ENCODE assay signal across 1 cellular context in the genomic region with DNA sequence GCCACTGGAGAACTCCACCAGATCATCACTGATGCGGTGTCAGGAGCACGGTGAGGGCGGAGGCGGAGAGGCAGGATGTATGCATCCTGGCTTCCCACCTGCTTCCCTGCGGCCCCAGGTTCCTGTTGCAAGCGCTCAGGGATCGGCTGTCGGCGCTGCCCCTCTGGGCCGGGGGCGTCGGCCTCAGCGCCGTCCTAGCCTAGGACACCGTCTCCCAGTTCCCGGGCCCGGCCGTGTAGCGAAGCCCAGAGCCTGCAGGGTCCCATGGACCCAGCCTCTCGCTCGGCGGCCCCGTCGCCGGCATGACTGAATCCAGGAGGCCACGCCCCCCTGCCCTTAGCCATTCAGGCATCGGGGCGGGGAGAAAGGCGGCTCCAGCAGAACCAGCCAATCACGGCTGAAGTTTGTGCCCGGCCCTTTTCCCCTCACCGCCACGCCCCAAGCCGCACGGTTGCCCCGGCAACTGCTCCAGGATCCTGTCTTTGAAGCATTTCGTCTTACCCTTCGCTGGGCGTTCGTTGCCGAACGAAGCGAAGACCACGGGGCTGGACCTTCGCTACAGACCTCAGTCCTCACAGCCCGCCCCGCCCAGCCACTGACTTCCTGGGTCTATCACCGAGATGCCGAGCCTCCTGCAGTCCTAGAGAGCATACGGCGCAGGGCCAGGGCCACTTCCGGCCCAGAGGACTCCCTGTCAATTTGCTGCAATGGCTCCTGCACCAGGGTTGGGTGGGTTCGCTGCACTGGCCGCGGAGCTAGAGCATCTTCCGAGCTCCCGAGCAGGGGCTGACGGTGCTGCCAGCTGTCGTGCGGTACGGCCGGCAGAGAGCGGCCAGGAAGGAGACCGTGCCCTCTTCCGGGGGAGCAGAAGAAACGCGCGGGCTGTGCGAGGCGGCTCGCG.
A peak's percentile ranks its signal among the peaks of the same experiment; 100 is the strongest.
TF ChIP-seq lines count a peak whose summit lies in the region.

No MANE protein-coding gene starts in this region.

TF ChIP-seq in HepG2, 621 proteins besides CTCF, POLR2A, EP300 and RAD21 (continued from another document and continues in another):
- TF ChIP-seq ZNF609 (CRISPR knock-in tag; IDR thresholded peaks at IDR 0.05; ENCODE audit: borderline replicate concordance), result no peak
- TF ChIP-seq FOXK2 (IDR thresholded peaks at IDR 0.05), result no peak
- 0 out of 2 replicates have a peak, but pooled peaks have one; percentile 57 for TF ChIP-seq MYNN (CRISPR knock-in tag; IDR thresholded peaks at IDR 0.05; ENCODE audit: low read depth)
- TF ChIP-seq PTBP1 (IDR thresholded peaks at IDR 0.05; ENCODE audit: low read depth, low read length, poor library complexity, severe bottlenecking), result peak; percentile 70
- no peak for TF ChIP-seq ZNF160 (CRISPR knock-in tag; IDR thresholded peaks at IDR 0.05)
- TF ChIP-seq BHLHE40 (IDR thresholded peaks at IDR 0.05; ENCODE audit: low read length), result no peak
- no peak for TF ChIP-seq FOXP4 (CRISPR knock-in tag; IDR thresholded peaks at IDR 0.05)
- TF ChIP-seq JDP2 (CRISPR knock-in tag; IDR thresholded peaks at IDR 0.05; ENCODE audit: borderline replicate concordance), result no peak
- TF ChIP-seq ZNF326 (CRISPR knock-in tag; IDR thresholded peaks at IDR 0.05; ENCODE audit: borderline replicate concordance), result no peak; the same call in 1 of the 2 replicates
- no peak for TF ChIP-seq MBD4 (IDR thresholded peaks at IDR 0.05; ENCODE audit: borderline replicate concordance, low read length)
- TF ChIP-seq HOXD1 (CRISPR knock-in tag; IDR thresholded peaks at IDR 0.05), result 0 out of 2 replicates have a peak, but pooled peaks have one; percentile 50
- no peak for TF ChIP-seq MEIS1 (CRISPR knock-in tag; IDR thresholded peaks at IDR 0.05; ENCODE audit: borderline replicate concordance)
- TF ChIP-seq GATAD1 (CRISPR knock-in tag; IDR thresholded peaks at IDR 0.05), result peak; percentile 75; the same call in 1 of the 2 replicates
- TF ChIP-seq KLF16 (CRISPR knock-in tag; IDR thresholded peaks at IDR 0.05), result peak in 1 of 2 experiments; percentile 44; a peak in 1 of 4 replicates
- TF ChIP-seq ZNF572 (CRISPR knock-in tag; IDR thresholded peaks at IDR 0.05), result 0 out of 2 replicates have a peak, but pooled peaks have one; percentile 12
- TF ChIP-seq TFAP4 (IDR thresholded peaks at IDR 0.05; ENCODE audit: borderline replicate concordance, low read depth), result peak; percentile 68; the same call in 1 of the 2 replicates
- peak; percentile 58; the same call in 1 of the 2 replicates for TF ChIP-seq HOXA5 (CRISPR knock-in tag; IDR thresholded peaks at IDR 0.05)
- TF ChIP-seq ZNF530 (CRISPR knock-in tag; IDR thresholded peaks at IDR 0.05; ENCODE audit: low read depth), result no peak
- TF ChIP-seq ZNF543 (CRISPR knock-in tag; IDR thresholded peaks at IDR 0.05), result no peak
- peak; percentile 77 for TF ChIP-seq ZNF225 (CRISPR knock-in tag; IDR thresholded peaks at IDR 0.05)
- TF ChIP-seq NCOR1 (IDR thresholded peaks at IDR 0.05; ENCODE audit: borderline replicate concordance, low read length), result 0 out of 2 replicates have a peak, but pooled peaks have one; percentile 35
- TF ChIP-seq ZNF567 (CRISPR knock-in tag; IDR thresholded peaks at IDR 0.05; ENCODE audit: borderline replicate concordance), result no peak
- no peak for TF ChIP-seq SETDB1 (CRISPR knock-in tag; IDR thresholded peaks at IDR 0.05; ENCODE audit: borderline replicate concordance)
- TF ChIP-seq GTF2F1 (IDR thresholded peaks at IDR 0.05; ENCODE audit: low read length), result no peak
- TF ChIP-seq, protein P1, sequence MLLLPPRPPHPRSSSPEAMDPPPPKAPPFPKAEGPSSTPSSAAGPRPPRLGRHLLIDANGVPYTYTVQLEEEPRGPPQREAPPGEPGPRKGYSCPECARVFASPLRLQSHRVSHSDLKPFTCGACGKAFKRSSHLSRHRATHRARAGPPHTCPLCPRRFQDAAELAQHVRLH (CRISPR knock-in tag; IDR thresholded peaks at IDR 0.05; ENCODE audit: borderline replicate concordance, low read depth), result peak; percentile 66
- no peak for TF ChIP-seq ZBTB21 (CRISPR knock-in tag; IDR thresholded peaks at IDR 0.05)
- TF ChIP-seq, protein P2, sequence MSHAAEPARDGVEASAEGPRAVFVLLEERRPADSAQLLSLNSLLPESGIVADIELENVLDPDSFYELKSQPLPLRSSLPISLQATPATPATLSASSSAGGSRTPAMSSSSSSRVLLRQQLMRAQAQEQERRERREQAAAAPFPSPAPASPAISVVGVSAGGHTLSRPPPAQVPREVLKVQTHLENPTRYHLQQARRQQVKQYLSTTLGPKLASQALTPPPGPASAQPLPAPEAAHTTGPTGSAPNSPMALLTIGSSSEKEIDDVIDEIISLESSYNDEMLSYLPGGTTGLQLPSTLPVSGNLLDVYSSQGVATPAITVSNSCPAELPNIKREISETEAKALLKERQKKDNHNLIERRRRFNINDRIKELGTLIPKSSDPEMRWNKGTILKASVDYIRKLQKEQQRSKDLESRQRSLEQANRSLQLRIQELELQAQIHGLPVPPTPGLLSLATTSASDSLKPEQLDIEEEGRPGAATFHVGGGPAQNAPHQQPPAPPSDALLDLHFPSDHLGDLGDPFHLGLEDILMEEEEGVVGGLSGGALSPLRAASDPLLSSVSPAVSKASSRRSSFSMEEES (CRISPR knock-in tag; IDR thresholded peaks at IDR 0.05), result peak; percentile 10; the same call in 1 of the 2 replicates
- peak; percentile 76; the same call in 1 of the 2 replicates for TF ChIP-seq DR1 (CRISPR knock-in tag; IDR thresholded peaks at IDR 0.05)
- TF ChIP-seq, protein P3, sequence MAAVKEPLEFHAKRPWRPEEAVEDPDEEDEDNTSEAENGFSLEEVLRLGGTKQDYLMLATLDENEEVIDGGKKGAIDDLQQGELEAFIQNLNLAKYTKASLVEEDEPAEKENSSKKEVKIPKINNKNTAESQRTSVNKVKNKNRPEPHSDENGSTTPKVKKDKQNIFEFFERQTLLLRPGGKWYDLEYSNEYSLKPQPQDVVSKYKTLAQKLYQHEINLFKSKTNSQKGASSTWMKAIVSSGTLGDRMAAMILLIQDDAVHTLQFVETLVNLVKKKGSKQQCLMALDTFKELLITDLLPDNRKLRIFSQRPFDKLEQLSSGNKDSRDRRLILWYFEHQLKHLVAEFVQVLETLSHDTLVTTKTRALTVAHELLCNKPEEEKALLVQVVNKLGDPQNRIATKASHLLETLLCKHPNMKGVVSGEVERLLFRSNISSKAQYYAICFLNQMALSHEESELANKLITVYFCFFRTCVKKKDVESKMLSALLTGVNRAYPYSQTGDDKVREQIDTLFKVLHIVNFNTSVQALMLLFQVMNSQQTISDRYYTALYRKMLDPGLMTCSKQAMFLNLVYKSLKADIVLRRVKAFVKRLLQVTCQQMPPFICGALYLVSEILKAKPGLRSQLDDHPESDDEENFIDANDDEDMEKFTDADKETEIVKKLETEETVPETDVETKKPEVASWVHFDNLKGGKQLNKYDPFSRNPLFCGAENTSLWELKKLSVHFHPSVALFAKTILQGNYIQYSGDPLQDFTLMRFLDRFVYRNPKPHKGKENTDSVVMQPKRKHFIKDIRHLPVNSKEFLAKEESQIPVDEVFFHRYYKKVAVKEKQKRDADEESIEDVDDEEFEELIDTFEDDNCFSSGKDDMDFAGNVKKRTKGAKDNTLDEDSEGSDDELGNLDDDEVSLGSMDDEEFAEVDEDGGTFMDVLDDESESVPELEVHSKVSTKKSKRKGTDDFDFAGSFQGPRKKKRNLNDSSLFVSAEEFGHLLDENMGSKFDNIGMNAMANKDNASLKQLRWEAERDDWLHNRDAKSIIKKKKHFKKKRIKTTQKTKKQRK (IDR thresholded peaks at IDR 0.05; ENCODE audit: low read length), result no peak
- TF ChIP-seq ZFYVE20 (CRISPR knock-in tag; IDR thresholded peaks at IDR 0.05; ENCODE audit: borderline replicate concordance, low read depth), result no peak
- peak; percentile 94 for TF ChIP-seq GABPB1 (CRISPR knock-in tag; IDR thresholded peaks at IDR 0.05)
- TF ChIP-seq ZBTB43 (CRISPR knock-in tag; conservative IDR thresholded peaks at IDR 0.05), result no peak
- 0 out of 2 replicates have a peak, but pooled peaks have one; percentile 19 for TF ChIP-seq ZNF292 (CRISPR knock-in tag; IDR thresholded peaks at IDR 0.05; ENCODE audit: borderline replicate concordance, low read depth)
- TF ChIP-seq MLX (CRISPR knock-in tag; IDR thresholded peaks at IDR 0.05), result peak; percentile 7; the same call in 1 of the 2 replicates
- TF ChIP-seq NFIB (CRISPR knock-in tag; IDR thresholded peaks at IDR 0.05; ENCODE audit: borderline replicate concordance), result no peak
- no peak for TF ChIP-seq ZNF253 (CRISPR knock-in tag; IDR thresholded peaks at IDR 0.05; ENCODE audit: borderline replicate concordance)
- TF ChIP-seq MBNL3 (CRISPR knock-in tag; conservative IDR thresholded peaks at IDR 0.05), result no peak
- no peak for TF ChIP-seq IRF9 (CRISPR knock-in tag; IDR thresholded peaks at IDR 0.05; ENCODE audit: borderline replicate concordance)
- no peak for TF ChIP-seq FOXP1 (IDR thresholded peaks at IDR 0.05)
- TF ChIP-seq FOXP1 (CRISPR knock-in tag; IDR thresholded peaks at IDR 0.05), result no peak
- TF ChIP-seq KMT2B (CRISPR knock-in tag; IDR thresholded peaks at IDR 0.05), result no peak
- TF ChIP-seq PLRG1 (conservative IDR thresholded peaks at IDR 0.05), result no peak
- no peak for TF ChIP-seq TMF1 (CRISPR knock-in tag; IDR thresholded peaks at IDR 0.05; ENCODE audit: low read depth)
- no peak; the same call in 1 of the 2 replicates for TF ChIP-seq KDM4B (CRISPR knock-in tag; IDR thresholded peaks at IDR 0.05)
- peak; percentile 51; the same call in 1 of the 2 replicates for TF ChIP-seq MIER3 (CRISPR knock-in tag; IDR thresholded peaks at IDR 0.05; ENCODE audit: borderline replicate concordance)
